ENCODE assay signal across 1 cellular context in the genomic region with DNA sequence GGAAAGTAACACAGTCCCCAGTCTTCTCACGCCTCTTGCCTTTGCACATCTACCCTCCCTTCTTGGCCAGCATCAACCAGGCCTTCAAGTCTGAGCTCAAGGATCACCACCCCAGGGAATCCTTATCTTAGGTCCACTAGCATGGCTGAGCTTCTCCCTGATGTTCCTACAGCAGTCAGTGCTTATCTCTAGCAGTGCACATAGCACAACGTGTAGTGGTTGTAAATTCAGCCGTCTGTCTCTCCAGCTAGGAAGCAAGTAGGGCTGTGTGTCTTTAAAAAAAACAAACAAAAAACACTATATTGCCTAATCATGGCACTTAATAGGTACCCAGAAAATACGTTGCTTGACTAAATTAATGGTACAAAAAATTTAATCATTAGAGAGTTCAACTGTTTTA.
TF ChIP-seq lines count a peak whose summit lies in the region.

No MANE protein-coding gene starts in this region.

TF ChIP-seq in K562, 482 proteins besides CTCF, POLR2A, EP300 and RAD21 (continued from another document and continues in another):
- TF ChIP-seq, protein P1, sequence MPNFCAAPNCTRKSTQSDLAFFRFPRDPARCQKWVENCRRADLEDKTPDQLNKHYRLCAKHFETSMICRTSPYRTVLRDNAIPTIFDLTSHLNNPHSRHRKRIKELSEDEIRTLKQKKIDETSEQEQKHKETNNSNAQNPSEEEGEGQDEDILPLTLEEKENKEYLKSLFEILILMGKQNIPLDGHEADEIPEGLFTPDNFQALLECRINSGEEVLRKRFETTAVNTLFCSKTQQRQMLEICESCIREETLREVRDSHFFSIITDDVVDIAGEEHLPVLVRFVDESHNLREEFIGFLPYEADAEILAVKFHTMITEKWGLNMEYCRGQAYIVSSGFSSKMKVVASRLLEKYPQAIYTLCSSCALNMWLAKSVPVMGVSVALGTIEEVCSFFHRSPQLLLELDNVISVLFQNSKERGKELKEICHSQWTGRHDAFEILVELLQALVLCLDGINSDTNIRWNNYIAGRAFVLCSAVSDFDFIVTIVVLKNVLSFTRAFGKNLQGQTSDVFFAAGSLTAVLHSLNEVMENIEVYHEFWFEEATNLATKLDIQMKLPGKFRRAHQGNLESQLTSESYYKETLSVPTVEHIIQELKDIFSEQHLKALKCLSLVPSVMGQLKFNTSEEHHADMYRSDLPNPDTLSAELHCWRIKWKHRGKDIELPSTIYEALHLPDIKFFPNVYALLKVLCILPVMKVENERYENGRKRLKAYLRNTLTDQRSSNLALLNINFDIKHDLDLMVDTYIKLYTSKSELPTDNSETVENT (CRISPR knock-in tag; IDR thresholded peaks at IDR 0.05): no peak
- TF ChIP-seq ZFP1 (CRISPR knock-in tag; IDR thresholded peaks at IDR 0.05) (no peak), ESRRA (IDR thresholded peaks at IDR 0.05; ENCODE audit: borderline replicate concordance, low read depth) (no peak), KLF6 (CRISPR knock-in tag; IDR thresholded peaks at IDR 0.05; ENCODE audit: borderline replicate concordance) (no peak), ZNF707 (CRISPR knock-in tag; conservative IDR thresholded peaks at IDR 0.05) (no peak), RBFOX2 (IDR thresholded peaks at IDR 0.05; ENCODE audit: low read depth, low read length) (no peak), FOXK2 (conservative IDR thresholded peaks at IDR 0.05 in 1 of 2, IDR thresholded peaks at IDR 0.05 in 1 of 2; ENCODE audit: low read depth in 2 of 2) (no peak), SRSF1 (IDR thresholded peaks at IDR 0.05; ENCODE audit: low read depth, low read length) (no peak), MED1 (CRISPR knock-in tag; IDR thresholded peaks at IDR 0.05; ENCODE audit: borderline replicate concordance) (no peak), ARID1B (IDR thresholded peaks at IDR 0.05) (peak; percentile 93), IRF2 (CRISPR knock-in tag; IDR thresholded peaks at IDR 0.05) (no peak), OTX1 (CRISPR knock-in tag; IDR thresholded peaks at IDR 0.05) (no peak), JUNB (CRISPR knock-in tag; conservative IDR thresholded peaks at IDR 0.05) (no peak), SMARCB1 (IDR thresholded peaks at IDR 0.05; ENCODE audit: insufficient read length, low read depth) (no peak), FOS (IDR thresholded peaks at IDR 0.05; ENCODE audit: extremely low read depth, insufficient read length) (no peak), MXI1 (IDR thresholded peaks at IDR 0.05; ENCODE audit: low read depth, low read length) (peak; percentile 48; the same call in 1 of the 2 replicates), ZC3H11A (IDR thresholded peaks at IDR 0.05; ENCODE audit: low read depth, low read length) (no peak), ZNF668 (CRISPR knock-in tag; IDR thresholded peaks at IDR 0.05) (no peak), DPF2 (IDR thresholded peaks at IDR 0.05) (peak; percentile 95), KLF1 (tag; IDR thresholded peaks at IDR 0.05) (no peak), NR3C1 (CRISPR knock-in tag; IDR thresholded peaks at IDR 0.05) (no peak), ZFPM2 (CRISPR knock-in tag; IDR thresholded peaks at IDR 0.05) (no peak), CC2D1A (IDR thresholded peaks at IDR 0.05) (peak; percentile 44; the same call in 1 of the 2 replicates), PYGO2 (tag; IDR thresholded peaks at IDR 0.05) (no peak), POLR2B (IDR thresholded peaks at IDR 0.05; ENCODE audit: low read depth, partially characterized antibody) (no peak), RFX1 (IDR thresholded peaks at IDR 0.05) (no peak), NFXL1 (CRISPR knock-in tag; IDR thresholded peaks at IDR 0.05) (no peak), GTF2E2 (tag; IDR thresholded peaks at IDR 0.05) (no peak), THRAP3 (IDR thresholded peaks at IDR 0.05; ENCODE audit: borderline replicate concordance) (no peak), CBX1 (IDR thresholded peaks at IDR 0.05; ENCODE audit: low read depth) (no peak), ZSCAN29 (IDR thresholded peaks at IDR 0.05) (no peak), BCL6 (CRISPR knock-in tag; IDR thresholded peaks at IDR 0.05) (no peak), PTTG1 (tag; IDR thresholded peaks at IDR 0.05; ENCODE audit: low read depth) (no peak), ZBTB1 (CRISPR knock-in tag; IDR thresholded peaks at IDR 0.05; ENCODE audit: borderline replicate concordance, low read depth) (no peak), ZNF431 (CRISPR knock-in tag; IDR thresholded peaks at IDR 0.05) (no peak), RFX5 (IDR thresholded peaks at IDR 0.05; ENCODE audit: low read depth, low read length) (no peak), ZNF217 (CRISPR knock-in tag; IDR thresholded peaks at IDR 0.05) (no peak), POU5F1 (IDR thresholded peaks at IDR 0.05; ENCODE audit: borderline replicate concordance, low read depth, low read length, partially characterized antibody) (no peak), NCOA6 (IDR thresholded peaks at IDR 0.05) (no peak)
- TF ChIP-seq, protein P2, sequence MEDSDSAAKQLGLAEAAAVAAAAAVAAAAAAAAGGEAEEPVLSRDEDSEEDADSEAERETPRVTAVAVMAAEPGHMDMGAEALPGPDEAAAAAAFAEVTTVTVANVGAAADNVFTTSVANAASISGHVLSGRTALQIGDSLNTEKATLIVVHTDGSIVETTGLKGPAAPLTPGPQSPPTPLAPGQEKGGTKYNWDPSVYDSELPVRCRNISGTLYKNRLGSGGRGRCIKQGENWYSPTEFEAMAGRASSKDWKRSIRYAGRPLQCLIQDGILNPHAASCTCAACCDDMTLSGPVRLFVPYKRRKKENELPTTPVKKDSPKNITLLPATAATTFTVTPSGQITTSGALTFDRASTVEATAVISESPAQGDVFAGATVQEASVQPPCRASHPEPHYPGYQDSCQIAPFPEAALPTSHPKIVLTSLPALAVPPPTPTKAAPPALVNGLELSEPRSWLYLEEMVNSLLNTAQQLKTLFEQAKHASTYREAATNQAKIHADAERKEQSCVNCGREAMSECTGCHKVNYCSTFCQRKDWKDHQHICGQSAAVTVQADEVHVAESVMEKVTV (CRISPR knock-in tag; IDR thresholded peaks at IDR 0.05): no peak
- TF ChIP-seq, protein P3, sequence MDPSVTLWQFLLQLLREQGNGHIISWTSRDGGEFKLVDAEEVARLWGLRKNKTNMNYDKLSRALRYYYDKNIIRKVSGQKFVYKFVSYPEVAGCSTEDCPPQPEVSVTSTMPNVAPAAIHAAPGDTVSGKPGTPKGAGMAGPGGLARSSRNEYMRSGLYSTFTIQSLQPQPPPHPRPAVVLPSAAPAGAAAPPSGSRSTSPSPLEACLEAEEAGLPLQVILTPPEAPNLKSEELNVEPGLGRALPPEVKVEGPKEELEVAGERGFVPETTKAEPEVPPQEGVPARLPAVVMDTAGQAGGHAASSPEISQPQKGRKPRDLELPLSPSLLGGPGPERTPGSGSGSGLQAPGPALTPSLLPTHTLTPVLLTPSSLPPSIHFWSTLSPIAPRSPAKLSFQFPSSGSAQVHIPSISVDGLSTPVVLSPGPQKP (CRISPR knock-in tag; IDR thresholded peaks at IDR 0.05): no peak
- TF ChIP-seq, protein P4, sequence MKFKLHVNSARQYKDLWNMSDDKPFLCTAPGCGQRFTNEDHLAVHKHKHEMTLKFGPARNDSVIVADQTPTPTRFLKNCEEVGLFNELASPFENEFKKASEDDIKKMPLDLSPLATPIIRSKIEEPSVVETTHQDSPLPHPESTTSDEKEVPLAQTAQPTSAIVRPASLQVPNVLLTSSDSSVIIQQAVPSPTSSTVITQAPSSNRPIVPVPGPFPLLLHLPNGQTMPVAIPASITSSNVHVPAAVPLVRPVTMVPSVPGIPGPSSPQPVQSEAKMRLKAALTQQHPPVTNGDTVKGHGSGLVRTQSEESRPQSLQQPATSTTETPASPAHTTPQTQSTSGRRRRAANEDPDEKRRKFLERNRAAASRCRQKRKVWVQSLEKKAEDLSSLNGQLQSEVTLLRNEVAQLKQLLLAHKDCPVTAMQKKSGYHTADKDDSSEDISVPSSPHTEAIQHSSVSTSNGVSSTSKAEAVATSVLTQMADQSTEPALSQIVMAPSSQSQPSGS (CRISPR knock-in tag; IDR thresholded peaks at IDR 0.05): no peak
- TF ChIP-seq, protein P5, sequence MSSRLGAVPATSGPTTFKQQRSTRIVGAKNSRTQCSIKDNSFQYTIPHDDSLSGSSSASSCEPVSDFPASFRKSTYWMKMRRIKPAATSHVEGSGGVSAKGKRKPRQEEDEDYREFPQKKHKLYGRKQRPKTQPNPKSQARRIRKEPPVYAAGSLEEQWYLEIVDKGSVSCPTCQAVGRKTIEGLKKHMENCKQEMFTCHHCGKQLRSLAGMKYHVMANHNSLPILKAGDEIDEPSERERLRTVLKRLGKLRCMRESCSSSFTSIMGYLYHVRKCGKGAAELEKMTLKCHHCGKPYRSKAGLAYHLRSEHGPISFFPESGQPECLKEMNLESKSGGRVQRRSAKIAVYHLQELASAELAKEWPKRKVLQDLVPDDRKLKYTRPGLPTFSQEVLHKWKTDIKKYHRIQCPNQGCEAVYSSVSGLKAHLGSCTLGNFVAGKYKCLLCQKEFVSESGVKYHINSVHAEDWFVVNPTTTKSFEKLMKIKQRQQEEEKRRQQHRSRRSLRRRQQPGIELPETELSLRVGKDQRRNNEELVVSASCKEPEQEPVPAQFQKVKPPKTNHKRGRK (tag; IDR thresholded peaks at IDR 0.05): no peak
- TF ChIP-seq, protein P6, sequence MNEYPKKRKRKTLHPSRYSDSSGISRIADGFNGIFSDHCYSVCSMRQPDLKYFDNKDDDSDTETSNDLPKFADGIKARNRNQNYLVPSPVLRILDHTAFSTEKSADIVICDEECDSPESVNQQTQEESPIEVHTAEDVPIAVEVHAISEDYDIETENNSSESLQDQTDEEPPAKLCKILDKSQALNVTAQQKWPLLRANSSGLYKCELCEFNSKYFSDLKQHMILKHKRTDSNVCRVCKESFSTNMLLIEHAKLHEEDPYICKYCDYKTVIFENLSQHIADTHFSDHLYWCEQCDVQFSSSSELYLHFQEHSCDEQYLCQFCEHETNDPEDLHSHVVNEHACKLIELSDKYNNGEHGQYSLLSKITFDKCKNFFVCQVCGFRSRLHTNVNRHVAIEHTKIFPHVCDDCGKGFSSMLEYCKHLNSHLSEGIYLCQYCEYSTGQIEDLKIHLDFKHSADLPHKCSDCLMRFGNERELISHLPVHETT (CRISPR knock-in tag; conservative IDR thresholded peaks at IDR 0.05 in 1 of 2, IDR thresholded peaks at IDR 0.05 in 1 of 2): no peak
- TF ChIP-seq, protein P7, sequence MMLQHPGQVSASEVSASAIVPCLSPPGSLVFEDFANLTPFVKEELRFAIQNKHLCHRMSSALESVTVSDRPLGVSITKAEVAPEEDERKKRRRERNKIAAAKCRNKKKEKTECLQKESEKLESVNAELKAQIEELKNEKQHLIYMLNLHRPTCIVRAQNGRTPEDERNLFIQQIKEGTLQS (IDR thresholded peaks at IDR 0.05): 0 out of 2 replicates have a peak, but pooled peaks have one; percentile 20
- TF ChIP-seq, protein P7 (CRISPR knock-in tag; conservative IDR thresholded peaks at IDR 0.05): no peak
- TF ChIP-seq, protein P8, sequence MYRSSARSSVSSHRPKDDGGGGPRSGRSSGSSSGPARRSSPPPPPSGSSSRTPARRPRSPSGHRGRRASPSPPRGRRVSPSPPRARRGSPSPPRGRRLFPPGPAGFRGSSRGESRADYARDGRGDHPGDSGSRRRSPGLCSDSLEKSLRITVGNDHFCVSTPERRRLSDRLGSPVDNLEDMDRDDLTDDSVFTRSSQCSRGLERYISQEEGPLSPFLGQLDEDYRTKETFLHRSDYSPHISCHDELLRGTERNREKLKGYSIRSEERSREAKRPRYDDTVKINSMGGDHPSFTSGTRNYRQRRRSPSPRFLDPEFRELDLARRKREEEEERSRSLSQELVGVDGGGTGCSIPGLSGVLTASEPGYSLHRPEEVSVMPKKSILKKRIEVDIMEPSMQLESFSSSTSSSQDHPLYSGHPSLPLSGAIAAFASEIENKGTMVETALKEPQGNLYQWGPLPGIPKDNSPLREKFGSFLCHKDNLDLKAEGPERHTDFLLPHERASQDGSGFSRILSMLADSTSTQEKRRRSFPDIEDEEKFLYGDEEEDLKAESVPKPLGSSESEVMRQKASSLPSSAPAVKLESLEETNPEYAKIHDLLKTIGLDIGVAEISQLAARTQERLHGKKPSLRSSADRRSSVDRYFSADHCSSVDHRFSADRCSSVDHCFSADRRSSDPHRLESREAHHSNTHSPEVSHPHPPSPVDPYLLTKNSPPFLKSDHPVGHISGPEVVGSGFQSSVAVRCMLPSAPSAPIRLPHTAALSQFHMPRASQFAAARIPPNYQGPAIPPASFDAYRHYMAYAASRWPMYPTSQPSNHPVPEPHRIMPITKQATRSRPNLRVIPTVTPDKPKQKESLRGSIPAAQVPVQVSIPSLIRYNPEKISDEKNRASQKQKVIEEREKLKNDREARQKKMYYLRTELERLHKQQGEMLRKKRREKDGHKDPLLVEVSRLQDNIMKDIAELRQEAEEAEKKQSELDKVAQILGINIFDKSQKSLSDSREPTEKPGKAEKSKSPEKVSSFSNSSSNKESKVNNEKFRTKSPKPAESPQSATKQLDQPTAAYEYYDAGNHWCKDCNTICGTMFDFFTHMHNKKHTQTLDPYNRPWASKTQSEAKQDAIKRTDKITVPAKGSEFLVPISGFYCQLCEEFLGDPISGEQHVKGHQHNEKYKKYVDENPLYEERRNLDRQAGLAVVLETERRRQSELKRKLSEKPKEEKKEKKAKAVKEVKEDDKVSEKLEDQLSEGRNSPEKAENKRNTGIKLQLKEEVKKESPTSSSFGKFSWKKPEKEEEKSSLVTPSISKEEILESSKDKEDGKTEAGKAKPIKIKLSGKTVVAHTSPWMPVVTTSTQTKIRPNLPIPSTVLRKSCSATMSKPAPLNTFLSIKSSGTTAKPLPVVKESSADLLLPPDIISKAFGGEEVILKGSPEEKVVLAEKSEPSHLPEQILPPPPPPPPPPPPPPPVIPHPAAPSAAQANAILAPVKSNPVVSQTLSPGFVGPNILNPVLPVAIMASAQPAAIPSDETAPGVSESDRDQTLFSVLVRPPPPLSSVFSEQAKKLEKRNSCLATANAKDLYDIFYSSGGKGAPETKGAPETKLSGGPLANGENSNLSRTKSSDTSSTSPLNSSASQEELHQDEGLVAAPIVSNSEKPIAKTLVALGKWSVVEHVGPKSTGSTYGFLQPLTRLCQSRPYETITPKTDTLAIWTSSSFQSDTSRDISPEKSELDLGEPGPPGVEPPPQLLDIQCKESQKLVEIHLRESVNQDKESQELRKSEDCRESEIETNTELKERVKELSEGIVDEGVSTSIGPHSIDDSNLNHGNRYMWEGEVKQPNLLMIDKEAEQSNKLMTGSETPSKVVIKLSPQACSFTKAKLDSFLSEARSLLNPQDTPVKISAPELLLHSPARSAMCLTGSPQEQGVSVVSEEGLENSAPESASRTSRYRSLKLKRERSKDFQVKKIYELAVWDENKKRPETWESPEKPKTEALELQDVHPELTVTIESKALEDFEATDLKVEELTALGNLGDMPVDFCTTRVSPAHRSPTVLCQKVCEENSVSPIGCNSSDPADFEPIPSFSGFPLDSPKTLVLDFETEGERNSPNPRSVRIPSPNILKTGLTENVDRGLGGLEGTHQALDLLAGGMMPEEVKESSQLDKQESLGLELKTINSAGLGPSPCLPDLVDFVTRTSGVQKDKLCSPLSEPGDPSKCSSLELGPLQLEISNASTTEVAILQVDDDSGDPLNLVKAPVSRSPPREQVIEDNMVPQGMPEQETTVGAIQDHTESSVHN (IDR thresholded peaks at IDR 0.05; ENCODE audit: borderline replicate concordance in 1 of 2, low read depth in 1 of 2): no peak
